Comparison of ENCODE assay signal across 1 cellular context in the genomic region with DNA sequence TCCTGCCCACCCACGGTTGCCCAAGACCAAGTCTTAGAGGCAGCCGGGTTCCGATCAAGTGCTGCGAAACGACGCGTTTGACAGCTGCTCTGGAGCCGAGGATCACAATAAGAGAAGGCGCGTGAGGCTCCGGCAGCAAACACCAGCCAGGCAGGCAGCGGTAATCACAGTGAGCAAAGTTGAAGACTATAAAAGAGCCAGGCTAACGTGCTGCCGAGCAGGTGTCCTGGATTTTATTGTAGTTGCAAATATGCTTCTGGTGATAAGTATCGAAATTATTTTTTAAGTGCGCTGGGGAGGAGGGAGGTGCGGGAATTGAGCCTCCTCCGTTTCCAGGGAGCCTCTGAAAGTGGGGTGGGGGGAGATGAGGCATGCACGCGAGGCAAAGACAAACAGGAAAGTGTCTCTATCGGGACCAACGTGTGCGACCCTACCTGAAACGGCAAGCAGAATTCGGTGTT.
TF ChIP-seq lines count a peak whose summit lies in the region.

No MANE protein-coding gene starts in this region.

TF ChIP-seq in GM23338, 12 proteins besides CTCF, POLR2A, EP300 and RAD21 (continued from another document):
- TF ChIP-seq, protein P1, sequence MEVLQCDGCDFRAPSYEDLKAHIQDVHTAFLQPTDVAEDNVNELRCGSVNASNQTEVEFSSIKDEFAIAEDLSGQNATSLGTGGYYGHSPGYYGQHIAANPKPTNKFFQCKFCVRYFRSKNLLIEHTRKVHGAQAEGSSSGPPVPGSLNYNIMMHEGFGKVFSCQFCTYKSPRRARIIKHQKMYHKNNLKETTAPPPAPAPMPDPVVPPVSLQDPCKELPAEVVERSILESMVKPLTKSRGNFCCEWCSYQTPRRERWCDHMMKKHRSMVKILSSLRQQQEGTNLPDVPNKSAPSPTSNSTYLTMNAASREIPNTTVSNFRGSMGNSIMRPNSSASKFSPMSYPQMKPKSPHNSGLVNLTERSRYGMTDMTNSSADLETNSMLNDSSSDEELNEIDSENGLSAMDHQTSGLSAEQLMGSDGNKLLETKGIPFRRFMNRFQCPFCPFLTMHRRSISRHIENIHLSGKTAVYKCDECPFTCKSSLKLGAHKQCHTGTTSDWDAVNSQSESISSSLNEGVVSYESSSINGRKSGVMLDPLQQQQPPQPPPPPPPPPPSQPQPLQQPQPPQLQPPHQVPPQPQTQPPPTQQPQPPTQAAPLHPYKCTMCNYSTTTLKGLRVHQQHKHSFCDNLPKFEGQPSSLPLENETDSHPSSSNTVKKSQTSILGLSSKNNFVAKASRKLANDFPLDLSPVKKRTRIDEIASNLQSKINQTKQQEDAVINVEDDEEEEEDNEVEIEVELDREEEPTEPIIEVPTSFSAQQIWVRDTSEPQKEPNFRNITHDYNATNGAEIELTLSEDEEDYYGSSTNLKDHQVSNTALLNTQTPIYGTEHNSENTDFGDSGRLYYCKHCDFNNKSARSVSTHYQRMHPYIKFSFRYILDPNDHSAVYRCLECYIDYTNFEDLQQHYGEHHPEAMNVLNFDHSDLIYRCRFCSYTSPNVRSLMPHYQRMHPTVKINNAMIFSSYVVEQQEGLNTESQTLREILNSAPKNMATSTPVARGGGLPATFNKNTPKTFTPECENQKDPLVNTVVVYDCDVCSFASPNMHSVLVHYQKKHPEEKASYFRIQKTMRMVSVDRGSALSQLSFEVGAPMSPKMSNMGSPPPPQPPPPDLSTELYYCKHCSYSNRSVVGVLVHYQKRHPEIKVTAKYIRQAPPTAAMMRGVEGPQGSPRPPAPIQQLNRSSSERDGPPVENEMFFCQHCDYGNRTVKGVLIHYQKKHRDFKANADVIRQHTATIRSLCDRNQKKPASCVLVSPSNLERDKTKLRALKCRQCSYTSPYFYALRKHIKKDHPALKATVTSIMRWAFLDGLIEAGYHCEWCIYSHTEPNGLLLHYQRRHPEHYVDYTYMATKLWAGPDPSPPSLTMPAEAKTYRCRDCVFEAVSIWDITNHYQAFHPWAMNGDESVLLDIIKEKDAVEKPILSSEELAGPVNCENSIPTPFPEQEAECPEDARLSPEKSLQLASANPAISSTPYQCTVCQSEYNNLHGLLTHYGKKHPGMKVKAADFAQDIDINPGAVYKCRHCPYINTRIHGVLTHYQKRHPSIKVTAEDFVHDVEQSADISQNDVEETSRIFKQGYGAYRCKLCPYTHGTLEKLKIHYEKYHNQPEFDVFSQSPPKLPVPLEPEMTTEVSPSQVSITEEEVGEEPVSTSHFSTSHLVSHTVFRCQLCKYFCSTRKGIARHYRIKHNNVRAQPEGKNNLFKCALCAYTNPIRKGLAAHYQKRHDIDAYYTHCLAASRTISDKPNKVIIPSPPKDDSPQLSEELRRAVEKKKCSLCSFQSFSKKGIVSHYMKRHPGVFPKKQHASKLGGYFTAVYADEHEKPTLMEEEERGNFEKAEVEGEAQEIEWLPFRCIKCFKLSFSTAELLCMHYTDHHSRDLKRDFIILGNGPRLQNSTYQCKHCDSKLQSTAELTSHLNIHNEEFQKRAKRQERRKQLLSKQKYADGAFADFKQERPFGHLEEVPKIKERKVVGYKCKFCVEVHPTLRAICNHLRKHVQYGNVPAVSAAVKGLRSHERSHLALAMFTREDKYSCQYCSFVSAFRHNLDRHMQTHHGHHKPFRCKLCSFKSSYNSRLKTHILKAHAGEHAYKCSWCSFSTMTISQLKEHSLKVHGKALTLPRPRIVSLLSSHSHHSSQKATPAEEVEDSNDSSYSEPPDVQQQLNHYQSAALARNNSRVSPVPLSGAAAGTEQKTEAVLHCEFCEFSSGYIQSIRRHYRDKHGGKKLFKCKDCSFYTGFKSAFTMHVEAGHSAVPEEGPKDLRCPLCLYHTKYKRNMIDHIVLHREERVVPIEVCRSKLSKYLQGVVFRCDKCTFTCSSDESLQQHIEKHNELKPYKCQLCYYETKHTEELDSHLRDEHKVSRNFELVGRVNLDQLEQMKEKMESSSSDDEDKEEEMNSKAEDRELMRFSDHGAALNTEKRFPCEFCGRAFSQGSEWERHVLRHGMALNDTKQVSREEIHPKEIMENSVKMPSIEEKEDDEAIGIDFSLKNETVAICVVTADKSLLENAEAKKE (CRISPR knock-in tag; IDR thresholded peaks at IDR 0.05) = no peak
- TF ChIP-seq, protein P2, sequence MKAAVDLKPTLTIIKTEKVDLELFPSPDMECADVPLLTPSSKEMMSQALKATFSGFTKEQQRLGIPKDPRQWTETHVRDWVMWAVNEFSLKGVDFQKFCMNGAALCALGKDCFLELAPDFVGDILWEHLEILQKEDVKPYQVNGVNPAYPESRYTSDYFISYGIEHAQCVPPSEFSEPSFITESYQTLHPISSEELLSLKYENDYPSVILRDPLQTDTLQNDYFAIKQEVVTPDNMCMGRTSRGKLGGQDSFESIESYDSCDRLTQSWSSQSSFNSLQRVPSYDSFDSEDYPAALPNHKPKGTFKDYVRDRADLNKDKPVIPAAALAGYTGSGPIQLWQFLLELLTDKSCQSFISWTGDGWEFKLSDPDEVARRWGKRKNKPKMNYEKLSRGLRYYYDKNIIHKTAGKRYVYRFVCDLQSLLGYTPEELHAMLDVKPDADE (IDR thresholded peaks at IDR 0.05) = no peak
- no peak for TF ChIP-seq ZNF114 (CRISPR knock-in tag; IDR thresholded peaks at IDR 0.05)
- no peak for TF ChIP-seq CREB1 (CRISPR knock-in tag; IDR thresholded peaks at IDR 0.05; ENCODE audit: low read depth)
- no peak for TF ChIP-seq NANOG (IDR thresholded peaks at IDR 0.05; ENCODE audit: borderline replicate concordance)
- no peak for TF ChIP-seq EZH2phosphoT487 (IDR thresholded peaks at IDR 0.05; ENCODE audit: unreplicated experiment)
